In genomic region chr14:60087664-60088063, GRCh38 we compare ENCODE assay signal across 22 cellular contexts.
"Had no signal": no experiment of that assay in that cellular context is flagged by ENCODE, and none has a peak within 500 bp of the region (broad histone marks: within the 10 kb centered on the region; RNA-seq: fewer than 3 reads in every experiment).

No MANE protein-coding gene starts in this region.

- H3K27me3 ChIP-seq: body of pancreas, esophagus squamous epithelium, hepatocyte, tibial artery, uterus had no signal

- H3K4me3 Mint-ChIP-seq: activated B cell treated with CpG ODN at 0.5 μM for 24 hours; activated CD4-positive, alpha-beta memory T cell treated with anti-CD3 and anti-CD28 coated beads for 36 hours; activated naive CD8-positive, alpha-beta T cell treated with anti-CD3 and anti-CD28 coated beads, Interleukin-2, amount 10 ng/mL, durations not matched to agents 7 days and 5 days; activated T-helper 17 cell treated with anti-CD3 and anti-CD28 coated beads, Interleukin-2, amount 50 U/mL, for 72 hours; effector memory CD8-positive, alpha-beta T cell; nephron progenitor cell; T-helper 2 cell treated with Interferon-gamma antibody and Interleukin-4, amounts not matched to agents 5 μg/mL and 100 μg/mL, for 36 hours had no signal

- H3K27ac ChIP-seq: body of pancreas, esophagus squamous epithelium, hepatocyte, prostate gland, tibial artery, uterus had no signal

- H2AFZ ChIP-seq: hepatocyte had no signal

- H3K27me3 Mint-ChIP-seq: activated CD4-positive, alpha-beta memory T cell treated with anti-CD3 and anti-CD28 coated beads for 36 hours had no signal

- H3K36me3 ChIP-seq: esophagus squamous epithelium, prostate gland, tibial artery, uterus had no signal

- H3K9me3 ChIP-seq: body of pancreas, esophagus squamous epithelium, prostate gland, tibial artery, uterus had no signal

- H3K4me1 Mint-ChIP-seq: activated T-helper 17 cell treated with anti-CD3 and anti-CD28 coated beads, Interleukin-2, amount 50 U/mL, for 72 hours had no signal

- H3K9me3 Mint-ChIP-seq: activated B cell treated with CpG ODN at 0.5 μM for 24 hours; activated CD4-positive, alpha-beta memory T cell treated with anti-CD3 and anti-CD28 coated beads for 36 hours; activated naive CD8-positive, alpha-beta T cell treated with anti-CD3 and anti-CD28 coated beads, Interleukin-2, amount 10 ng/mL, durations not matched to agents 7 days and 5 days; activated T-helper 17 cell treated with anti-CD3 and anti-CD28 coated beads, Interleukin-2, amount 50 U/mL, for 72 hours; effector memory CD8-positive, alpha-beta T cell; nephron progenitor cell; T-helper 2 cell treated with Interferon-gamma antibody and Interleukin-4, amounts not matched to agents 5 μg/mL and 100 μg/mL, for 36 hours had no signal

- DNase-seq: activated B cell treated with CpG ODN at 0.5 μM for 24 hours; activated CD4-positive, alpha-beta memory T cell treated with anti-CD3 and anti-CD28 coated beads for 36 hours; activated CD4-positive, alpha-beta T cell treated with anti-CD3 and anti-CD28 coated beads for 4 hours; activated naive CD4-positive, alpha-beta T cell treated with Interleukin-2 at 50 U/mL for 16 hours; activated naive CD8-positive, alpha-beta T cell treated with anti-CD3 and anti-CD28 coated beads, Interleukin-2, amount 10 ng/mL, durations not matched to agents 7 days and 5 days; body of pancreas; dermis blood vessel endothelial cell; effector memory CD8-positive, alpha-beta T cell; esophagus squamous epithelium; nephron progenitor cell; occipital lobe; right cardiac atrium; stimulated activated CD4-positive, alpha-beta T cell treated with anti-CD3 and anti-CD28 coated beads, Interleukin-2, amount 100 ng/mL, for 24 hours; stimulated activated naive CD8-positive, alpha-beta T cell treated with anti-CD3 and anti-CD28 coated beads, Interleukin-15, Interleukin-2, amounts not matched to agents 100 U/mL and 50 U/mL, for 24 hours; substantia nigra; tibial artery; uterus had no signal

- H3K4me3 ChIP-seq: body of pancreas, esophagus squamous epithelium, hepatocyte, lung, prostate gland, tibial artery, uterus had no signal

- H3K4me1 ChIP-seq: prostate gland, tibial artery, uterus had no signal

- H3K36me3 Mint-ChIP-seq: activated naive CD8-positive, alpha-beta T cell treated with anti-CD3 and anti-CD28 coated beads, Interleukin-2, amount 10 ng/mL, durations not matched to agents 7 days and 5 days had no signal

- H3K27ac Mint-ChIP-seq: activated B cell treated with CpG ODN at 0.5 μM for 24 hours; activated CD4-positive, alpha-beta memory T cell treated with anti-CD3 and anti-CD28 coated beads for 36 hours; activated naive CD8-positive, alpha-beta T cell treated with anti-CD3 and anti-CD28 coated beads, Interleukin-2, amount 10 ng/mL, durations not matched to agents 7 days and 5 days; activated T-helper 17 cell treated with anti-CD3 and anti-CD28 coated beads, Interleukin-2, amount 50 U/mL, for 72 hours; effector memory CD8-positive, alpha-beta T cell; nephron progenitor cell; T-helper 2 cell treated with Interferon-gamma antibody and Interleukin-4, amounts not matched to agents 5 μg/mL and 100 μg/mL, for 36 hours had no signal

- H3K4me2 ChIP-seq: hepatocyte had no signal
